Comparison of ENCODE assay signal across 9 cellular contexts in the genomic region with DNA sequence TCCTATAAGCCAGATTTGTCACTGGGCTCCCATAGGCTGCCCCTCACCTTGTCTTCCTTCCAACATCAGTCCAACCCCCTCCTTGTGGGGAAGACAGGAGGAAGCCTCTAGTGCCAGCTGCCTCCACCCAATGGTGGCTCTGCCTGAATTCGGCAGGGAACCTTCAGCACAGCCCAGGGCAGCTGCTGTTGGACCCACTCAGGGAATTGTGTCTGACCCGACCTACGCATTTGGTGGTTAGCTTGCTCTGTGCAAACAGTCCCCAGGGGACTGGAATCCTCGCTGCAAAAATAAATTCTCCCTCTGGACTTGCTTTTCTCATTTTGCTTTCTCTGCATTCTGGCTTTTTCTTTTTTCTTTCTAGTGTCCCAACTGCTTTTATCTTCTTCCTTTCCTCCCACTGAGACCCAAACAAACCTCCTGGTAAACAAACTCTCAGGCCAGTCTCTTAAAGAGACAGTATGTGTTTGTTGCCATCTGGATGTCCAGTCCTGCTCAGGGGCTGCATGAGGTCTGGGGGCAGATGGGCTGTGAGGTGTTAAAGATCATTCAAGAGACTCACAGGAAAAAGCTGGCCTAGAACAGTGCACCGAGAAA.
DNase-seq lines count a peak whose midpoint lies in the region; ATAC-seq and TF ChIP-seq lines count a peak whose summit lies in the region.
"Had no signal": no experiment of that assay in that cellular context is flagged by ENCODE, and none has a peak within 500 bp of the region (broad histone marks: within the 10 kb centered on the region; RNA-seq: fewer than 3 reads in every experiment).

No MANE protein-coding gene starts in this region.

- ATAC-seq in lung (ENCODE audit: insufficient read depth, low FRiP score) (no peak), HG02852 (IDR thresholded peaks at IDR 0.05; ENCODE audit: unreplicated experiment) (no peak)
- no peak for ATAC-seq in stimulated activated naive CD8-positive, alpha-beta T cell treated with anti-CD3 and anti-CD28 coated beads, Interleukin-15, amount 100 ng/mL, for 72 hours

- H3K9me3 Mint-ChIP-seq in stimulated activated naive CD8-positive, alpha-beta T cell treated with anti-CD3 and anti-CD28 coated beads, Interleukin-15, amount 100 ng/mL, for 72 hours = no peaks in the 10 kb centered on the region
- H3K9me3 Mint-ChIP-seq: activated CD4-positive, alpha-beta memory T cell treated with anti-CD3 and anti-CD28 coated beads, Interleukin-2, amount 10 ng/mL, durations not matched to agents 7 days and 5 days had no signal

- intact Hi-C loops in thyroid gland (cut with DNase I) = loop anchor here (10.0 kb wide), 1 partner anchor 65 kb away; no protein-coding TSS in a partner anchor

- H3K9me3 ChIP-seq in lung (ENCODE audit: control insufficient read depth in 2 of 2, insufficient read depth in 1 of 2, low read length in 1 of 2) (no peaks in the 10 kb centered on the region), thyroid gland (no peaks in the 10 kb centered on the region)

- H3K4me1 ChIP-seq in lung (ENCODE audit: control insufficient read depth in 2 of 2, insufficient read depth in 2 of 2, low read length in 2 of 2) (peaks cover 22 to 58% of the 10 kb centered on the region in 2 donors), thyroid gland (peaks cover 62 to 91% of the 10 kb centered on the region in 2 donors)

- H3K4me1 Mint-ChIP-seq in stimulated activated naive CD8-positive, alpha-beta T cell treated with anti-CD3 and anti-CD28 coated beads, Interleukin-15, amount 100 ng/mL, for 72 hours = no peaks in the 10 kb centered on the region

- peaks cover 7% of the 10 kb centered on the region for H3K27me3 Mint-ChIP-seq in stimulated activated naive CD8-positive, alpha-beta T cell treated with anti-CD3 and anti-CD28 coated beads, Interleukin-15, amount 100 ng/mL, for 72 hours
- H3K27me3 Mint-ChIP-seq: activated CD4-positive, alpha-beta memory T cell treated with anti-CD3 and anti-CD28 coated beads, Interleukin-2, amount 10 ng/mL, durations not matched to agents 7 days and 5 days had no signal

- peak; percentile 45 to 89 (median 69) for DNase-seq in NCI-H1417 (lab: John Stamatoyannopoulos, UW)
- DNase-seq in NCI-H1417 treated with DMSO at 0.1 percent for 48 hours (lab: John Stamatoyannopoulos, UW) = no peak
- DNase-seq in cerebellar cortex (ENCODE audit: low spot score) = peak; percentile 53
- no peak for DNase-seq in lung (ENCODE audit: low spot score)
- no peak for DNase-seq in thyroid gland
- no peak for DNase-seq in stimulated activated naive CD8-positive, alpha-beta T cell treated with anti-CD3 and anti-CD28 coated beads, Interleukin-15, amount 100 ng/mL, for 72 hours
- no peak for DNase-seq in GM10266 (ENCODE audit: extremely low spot score)
- DNase-seq: activated CD4-positive, alpha-beta memory T cell treated with anti-CD3 and anti-CD28 coated beads, Interleukin-2, amount 10 ng/mL, durations not matched to agents 7 days and 5 days had no signal

- no peak for TF ChIP-seq POLR2A in thyroid gland (IDR thresholded peaks at IDR 0.05)

- H3K36me3 ChIP-seq in lung (ENCODE audit: control insufficient read depth in 2 of 2, insufficient read depth in 2 of 2, low read length in 2 of 2) (no peaks in the 10 kb centered on the region), thyroid gland (no peaks in the 10 kb centered on the region)

- TF ChIP-seq CTCF in lung (IDR thresholded peaks at IDR 0.05; ENCODE audit: control extremely low read depth, extremely low read depth) (no peak), thyroid gland (IDR thresholded peaks at IDR 0.05) (no peak), GM10266 (IDR thresholded peaks at IDR 0.05; ENCODE audit: control insufficient read depth, insufficient read depth, low read depth, missing control alignments) (no peak)

- H3K27ac Mint-ChIP-seq in stimulated activated naive CD8-positive, alpha-beta T cell treated with anti-CD3 and anti-CD28 coated beads, Interleukin-15, amount 100 ng/mL, for 72 hours = peak overlapping the region in 1 of 2 donors; percentile 72
- H3K27ac Mint-ChIP-seq: activated CD4-positive, alpha-beta memory T cell treated with anti-CD3 and anti-CD28 coated beads, Interleukin-2, amount 10 ng/mL, durations not matched to agents 7 days and 5 days had no signal

- H3K27ac ChIP-seq in lung (ENCODE audit: low read depth in 1 of 2, low read length in 1 of 2) = peak overlapping the region; percentile 72 to 87
- peak overlapping the region; percentile 33 to 93 (median 83) for H3K27ac ChIP-seq in thyroid gland

- no peak overlapping the region for H3K4me3 ChIP-seq in lung
- H3K4me3 ChIP-seq in thyroid gland (replicated peaks in 1 of 3) = no peak overlapping the region

- H3K27me3 ChIP-seq in lung (ENCODE audit: control insufficient read depth, insufficient read depth) = no peaks in the 10 kb centered on the region
- no peaks in the 10 kb centered on the region for H3K27me3 ChIP-seq in thyroid gland

- 30 to 32% methylated on average over 5 of the region's 5 CpGs for WGBS in lung, 2 donors
- WGBS in thyroid gland, 2 donors = 15 to 16% methylated on average over 5 of the region's 5 CpGs

- no peak overlapping the region for H3K4me3 Mint-ChIP-seq in stimulated activated naive CD8-positive, alpha-beta T cell treated with anti-CD3 and anti-CD28 coated beads, Interleukin-15, amount 100 ng/mL, for 72 hours
- H3K4me3 Mint-ChIP-seq: activated CD4-positive, alpha-beta memory T cell treated with anti-CD3 and anti-CD28 coated beads, Interleukin-2, amount 10 ng/mL, durations not matched to agents 7 days and 5 days had no signal

Comparison
In these comparisons a context has a peak if more than half of its experiments do, and no peak if none do; other contexts are left out.
1. DNase-seq: peak in NCI-H1417 (3 of 3) and cerebellar cortex (single experiment); none in NCI-H1417 treated with DMSO at 0.1 percent for 48 hours (single experiment), lung (single experiment), thyroid gland (0 of 2), stimulated activated naive CD8-positive, alpha-beta T cell treated with anti-CD3 and anti-CD28 coated beads, Interleukin-15, amount 100 ng/mL, for 72 hours (0 of 2) and GM10266 (single experiment).